ENCODE assay signal across 19 cellular contexts in genomic region chr7:140080919-140081318, GRCh38.
"Had no signal": no experiment of that assay in that cellular context is flagged by ENCODE, and none has a peak within 500 bp of the region (broad histone marks: within the 10 kb centered on the region; RNA-seq: fewer than 3 reads in every experiment).

No MANE protein-coding gene starts in this region.

- DNase-seq: activated CD4-positive, CD25-positive, alpha-beta regulatory T cell treated with anti-CD3 and anti-CD28 coated beads, Interleukin-2, amount 50 U/mL, for 72 hours; activated CD8-positive, alpha-beta memory T cell treated with anti-CD3 and anti-CD28 coated beads for 24 hours; activated CD8-positive, alpha-beta memory T cell treated with anti-CD3 and anti-CD28 coated beads, Interleukin-2, amount 50 U/mL, for 48 hours; activated effector memory CD4-positive, alpha-beta T cell treated with anti-CD3 and anti-CD28 coated beads, Interleukin-2, amount 50 U/mL, for 16 hours; activated naive CD4-positive, alpha-beta T cell treated with anti-CD3 and anti-CD28 coated beads, Interleukin-2, amount 50 U/mL, for 16 hours; activated T-cell treated with anti-CD3 and anti-CD28 coated beads, Interleukin-2, amount 50 U/mL, for 72 hours; effector CD4-positive, alpha-beta T cell; lower lobe of right lung; occipital lobe; right cardiac atrium; stimulated activated CD4-positive, alpha-beta T cell treated with anti-CD3 and anti-CD28 coated beads, Interleukin-15, amount 100 ng/mL, for 24 hours; stimulated activated CD4-positive, alpha-beta T cell treated with anti-CD3 and anti-CD28 coated beads, Interleukin-4, amount 100 ng/mL, for 1 hour; stomach; T-helper 2 cell; testis had no signal

- H3K9me3 ChIP-seq: lower lobe of right lung, prostate gland, stomach, testis had no signal

- H3K4me3 ChIP-seq: lower lobe of right lung, prostate gland, skin epidermis, stomach, testis had no signal

- H3K4me1 ChIP-seq: prostate gland, stomach, testis had no signal

- H3K36me3 ChIP-seq: lower lobe of right lung, prostate gland had no signal

- H3K27me3 ChIP-seq: stomach, testis had no signal

- FAIRE-seq: astrocyte had no signal

- H3K27ac ChIP-seq: lower lobe of right lung, prostate gland, skin epidermis, stomach, testis, VCaP had no signal

- ATAC-seq: activated T-cell treated with anti-CD3 and anti-CD28 coated beads, Interleukin-2, amount 50 U/mL, for 72 hours; lower lobe of right lung; right cardiac atrium had no signal
